ENCODE assay signal across 1 cellular context in the genomic region with DNA sequence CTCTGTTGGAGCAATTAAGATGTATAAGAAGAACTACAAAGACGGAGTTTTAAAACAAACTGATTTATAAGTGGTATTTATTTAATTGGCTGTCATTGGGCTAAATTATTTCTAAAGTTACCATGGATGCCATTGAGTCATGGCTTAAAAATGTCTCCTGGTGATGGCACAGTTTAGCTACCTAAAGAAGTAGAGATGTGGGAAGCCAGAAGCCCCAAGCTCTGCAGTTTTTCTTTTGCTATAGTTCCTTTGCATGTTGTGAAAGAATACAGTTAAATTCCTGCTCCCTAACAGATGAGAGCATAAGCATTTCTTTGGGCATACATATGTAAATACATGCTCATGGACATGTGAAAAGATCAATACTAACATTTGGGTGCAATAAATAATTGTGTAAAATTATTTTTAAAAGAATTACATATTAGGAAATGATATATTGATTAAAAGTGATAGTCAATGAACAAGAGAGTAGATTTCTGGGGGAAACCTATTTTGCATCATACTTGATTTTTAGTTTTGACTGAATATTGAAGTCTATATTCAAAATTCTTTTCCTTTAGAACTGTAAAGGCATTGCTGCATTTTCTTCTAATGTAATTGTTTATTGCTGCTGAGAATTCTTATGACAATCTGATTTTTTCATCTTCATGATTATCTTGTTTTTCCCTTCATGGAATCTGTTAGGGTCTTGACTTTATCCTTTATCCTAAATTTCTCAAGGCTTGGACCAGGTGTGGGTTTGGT.
TF ChIP-seq lines count a peak whose summit lies in the region.

No MANE protein-coding gene starts in this region.

TF ChIP-seq in HepG2, 621 proteins besides CTCF, POLR2A, EP300 and RAD21:
- no peak for TF ChIP-seq MED13 (CRISPR knock-in tag; IDR thresholded peaks at IDR 0.05)
- TF ChIP-seq NFE2L2 (IDR thresholded peaks at IDR 0.05; ENCODE audit: low read length) = no peak
- TF ChIP-seq ZNF550 (CRISPR knock-in tag; IDR thresholded peaks at IDR 0.05; ENCODE audit: borderline replicate concordance) = no peak
- TF ChIP-seq ZNF839 (CRISPR knock-in tag; IDR thresholded peaks at IDR 0.05; ENCODE audit: borderline replicate concordance) = no peak
- TF ChIP-seq MIXL1 (CRISPR knock-in tag; IDR thresholded peaks at IDR 0.05) = no peak
- TF ChIP-seq KDM3A (CRISPR knock-in tag; IDR thresholded peaks at IDR 0.05; ENCODE audit: low read depth) = no peak
- TF ChIP-seq SNRNP70 (IDR thresholded peaks at IDR 0.05; ENCODE audit: low read depth, low read length) = no peak
- no peak for TF ChIP-seq EEA1 (CRISPR knock-in tag; IDR thresholded peaks at IDR 0.05; ENCODE audit: borderline replicate concordance)
- no peak for TF ChIP-seq KDM5A (IDR thresholded peaks at IDR 0.05; ENCODE audit: borderline replicate concordance, low read length)
- TF ChIP-seq ATF1 (CRISPR knock-in tag; IDR thresholded peaks at IDR 0.05) = no peak
- no peak for TF ChIP-seq ZFP36L2 (CRISPR knock-in tag; IDR thresholded peaks at IDR 0.05)
- no peak for TF ChIP-seq MXI1 (IDR thresholded peaks at IDR 0.05; ENCODE audit: borderline replicate concordance, low read depth, low read length)
- TF ChIP-seq ZNF784 (CRISPR knock-in tag; IDR thresholded peaks at IDR 0.05; ENCODE audit: borderline replicate concordance) = no peak
- TF ChIP-seq FOSL2 (CRISPR knock-in tag; IDR thresholded peaks at IDR 0.05) = no peak
- TF ChIP-seq NONO (IDR thresholded peaks at IDR 0.05) = no peak
- no peak for TF ChIP-seq NONO (CRISPR knock-in tag; conservative IDR thresholded peaks at IDR 0.05)
- TF ChIP-seq CBFB (CRISPR knock-in tag; IDR thresholded peaks at IDR 0.05) = no peak
- no peak for TF ChIP-seq ELF3 (CRISPR knock-in tag; IDR thresholded peaks at IDR 0.05)
- TF ChIP-seq, protein P1, sequence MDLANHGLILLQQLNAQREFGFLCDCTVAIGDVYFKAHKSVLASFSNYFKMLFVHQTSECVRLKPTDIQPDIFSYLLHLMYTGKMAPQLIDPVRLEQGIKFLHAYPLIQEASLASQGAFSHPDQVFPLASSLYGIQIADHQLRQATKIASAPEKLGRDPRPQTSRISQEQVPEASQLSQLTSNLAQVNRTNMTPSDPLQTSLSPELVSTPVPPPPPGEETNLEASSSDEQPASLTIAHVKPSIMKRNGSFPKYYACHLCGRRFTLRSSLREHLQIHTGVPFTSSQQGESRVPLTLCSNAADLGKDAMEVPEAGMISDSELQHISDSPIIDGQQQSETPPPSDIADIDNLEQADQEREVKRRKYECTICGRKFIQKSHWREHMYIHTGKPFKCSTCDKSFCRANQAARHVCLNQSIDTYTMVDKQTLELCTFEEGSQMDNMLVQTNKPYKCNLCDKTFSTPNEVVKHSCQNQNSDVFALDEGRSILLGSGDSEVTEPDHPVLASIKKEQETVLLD (CRISPR knock-in tag; IDR thresholded peaks at IDR 0.05; ENCODE audit: low read depth) = no peak
- no peak for TF ChIP-seq PAF1 (CRISPR knock-in tag; IDR thresholded peaks at IDR 0.05)
